ENCODE assay signal across 29 cellular contexts in the genomic region with DNA sequence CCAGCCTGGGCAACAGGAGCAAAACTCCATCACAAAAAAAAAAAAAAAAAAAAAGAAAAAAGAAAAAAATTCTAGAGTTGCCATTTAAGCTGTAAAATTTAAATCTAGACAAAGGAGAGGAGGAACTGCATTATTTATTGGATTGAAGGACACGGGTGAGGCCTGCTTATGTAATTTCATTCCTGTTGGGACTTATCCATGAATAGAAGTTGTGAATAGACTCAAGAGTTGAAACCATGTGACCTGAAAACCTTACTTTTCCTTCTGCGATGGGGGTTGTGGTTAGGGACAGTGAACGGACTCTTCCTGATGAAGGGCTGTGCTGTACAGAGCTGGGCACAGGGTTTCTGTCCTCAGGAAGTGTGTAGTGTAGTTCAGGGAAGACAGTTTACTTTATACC. TPM values are rescaled to one million over a fixed set of nuclear protein-coding genes. Genes with fewer than 3 reads are reported as not detected.
"Had no signal": no experiment of that assay in that cellular context is flagged by ENCODE, and none has a peak within 500 bp of the region (broad histone marks: within the 10 kb centered on the region; RNA-seq: fewer than 3 reads in every experiment).

No MANE protein-coding gene starts in this region.

- H3K4me3 Mint-ChIP-seq: activated CD4-positive, alpha-beta T cell treated with anti-CD3 and anti-CD28 coated beads for 36 hours; activated naive CD8-positive, alpha-beta T cell; brain; nephron; stimulated activated effector memory CD8-positive, alpha-beta T cell treated with anti-CD3 and anti-CD28 coated beads, Interleukin-12 subunit alpha, Interleukin-12 subunit beta, amount 100 ng/mL, for 72 hours had no signal

- DNase-seq: activated CD4-positive, alpha-beta T cell treated with anti-CD3 and anti-CD28 coated beads for 36 hours; activated CD4-positive, alpha-beta T cell treated with anti-CD3 and anti-CD28 coated beads, Interleukin-2, amount 50 U/mL, for 4 hours; activated CD4-positive, CD25-positive, alpha-beta regulatory T cell; activated CD8-positive, alpha-beta memory T cell treated with anti-CD3 and anti-CD28 coated beads, Interleukin-2, amount 50 U/mL, for 4 hours; activated T-cell treated with anti-CD3 and anti-CD28 coated beads, Interleukin-2, amount 50 U/mL, for 1 hour; gastrocnemius medialis; glutamatergic neuron; left cardiac atrium; left ventricle myocardium superior; pancreas; retina; small intestine; stimulated activated CD4-positive, alpha-beta T cell treated with anti-CD3 and anti-CD28 coated beads, Interleukin-4, amount 100 ng/mL, for 24 hours; tibial artery; upper lobe of right lung had no signal

- H3K4me1 ChIP-seq: ascending aorta, gastrocnemius medialis, prostate gland had no signal

- ATAC-seq: activated CD4-positive, alpha-beta T cell treated with anti-CD3 and anti-CD28 coated beads for 36 hours; gastrocnemius medialis; left cardiac atrium; left ventricle myocardium superior; pancreas; sciatic nerve; stimulated activated effector memory CD8-positive, alpha-beta T cell treated with anti-CD3 and anti-CD28 coated beads, Interleukin-12 subunit alpha, Interleukin-12 subunit beta, amount 100 ng/mL, for 72 hours; upper lobe of right lung had no signal

- H3K36me3 ChIP-seq: pancreas, prostate gland, upper lobe of right lung had no signal

- H3K9me3 ChIP-seq: pancreas, prostate gland had no signal

- H3K27me3 Mint-ChIP-seq: activated CD4-positive, alpha-beta T cell treated with anti-CD3 and anti-CD28 coated beads for 36 hours; activated naive CD8-positive, alpha-beta T cell; brain had no signal

- H3K4me3 ChIP-seq: ascending aorta, gastrocnemius medialis, pancreas, prostate gland, suprapubic skin, tibial artery, upper lobe of right lung had no signal

- H3K27me3 ChIP-seq: ascending aorta, gastrocnemius medialis, pancreas, suprapubic skin, tibial artery, upper lobe of right lung had no signal

- H3K4me1 Mint-ChIP-seq: brain had no signal

- H3K27ac ChIP-seq: ascending aorta, gastrocnemius medialis, pancreas, prostate gland, suprapubic skin, tibial artery, upper lobe of right lung had no signal

- H3K27ac Mint-ChIP-seq: activated T-helper 2 cell treated with anti-CD3 and anti-CD28 coated beads, Interferon-gamma antibody, Interleukin-2, Interleukin-4, amounts not matched to agents 10 μg/mL and 5 μg/mL and 100 μg/mL, durations not matched to agents 14 hours and 24 hours and 36 hours had no signal

RNA-seq across cellular contexts. Expression of a gene that starts 37.4 kb away (rescaled TPM):
- total RNA-seq: activated CD4-positive, alpha-beta T cell treated with anti-CD3 and anti-CD28 coated beads for 36 hours; activated CD8-positive, alpha-beta memory T cell treated with anti-CD3 and anti-CD28 coated beads for 36 hours; activated T-helper 2 cell treated with anti-CD3 and anti-CD28 coated beads, Interferon-gamma antibody, Interleukin-2, Interleukin-4, amounts not matched to agents 10 μg/mL and 5 μg/mL and 100 μg/mL, durations not matched to agents 14 hours and 24 hours and 36 hours; ascending aorta; cardiac septum; epithelial cell of proximal tubule; gastrocnemius medialis; left cardiac atrium; left ventricle myocardium superior; lung microvascular endothelial cell; pancreas; prostate gland; sciatic nerve; suprapubic skin; T-helper 1 cell treated with Interleukin-12 subunit alpha and Interleukin-12 subunit beta and Interleukin-4 antibody, amounts not matched to agents 30 ng/mL and 1 ng/mL, for 36 hours; upper lobe of right lung had no signal
